27 cellular contexts compared by ENCODE assay signal in the genomic region with DNA sequence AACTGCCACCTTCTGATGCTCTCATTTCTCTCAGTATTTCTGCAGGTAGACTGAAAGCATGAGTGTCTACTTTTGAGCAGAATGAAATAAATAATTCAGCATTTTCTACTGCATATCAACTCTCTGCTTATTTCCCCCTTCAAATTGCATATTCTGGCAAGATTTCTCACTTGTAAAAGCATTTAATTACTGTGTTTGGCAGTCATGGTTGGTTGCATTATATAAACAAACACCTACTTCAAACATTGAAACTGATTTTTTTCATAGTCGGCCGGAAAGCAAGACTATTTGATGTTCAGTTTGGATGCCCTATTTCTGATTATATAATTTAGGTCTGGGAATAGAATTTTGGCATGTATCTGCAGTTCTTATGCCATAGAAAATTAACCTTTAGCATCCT.
"Had no signal": no experiment of that assay in that cellular context is flagged by ENCODE, and none has a peak within 500 bp of the region (broad histone marks: within the 10 kb centered on the region; RNA-seq: fewer than 3 reads in every experiment).

No MANE protein-coding gene starts in this region.

- H3K36me3 Mint-ChIP-seq: activated naive CD8-positive, alpha-beta T cell had no signal

- H3K4me3 ChIP-seq: adrenal gland, ascending aorta, lower lobe of right lung, sigmoid colon, smooth muscle cell, transverse colon had no signal

- H3K9me3 Mint-ChIP-seq: activated B cell treated with CpG ODN at 0.5 μM for 24 hours; activated T-cell treated with anti-CD3 and anti-CD28 coated beads, Interleukin-2, amount 50 U/mL, for 24 hours; activated T-helper 17 cell treated with anti-CD3 and anti-CD28 coated beads, Interleukin-2, amount 50 U/mL, for 72 hours; dendritic cell treated with granulocyte-macrophage colony-stimulating factor and Interleukin-4, amounts not matched to agents 40 ng/mL and 50 ng/mL, for 4 days; stimulated activated memory B cell treated with anti-CD40 and anti-IgM and Interleukin-4, amounts not matched to agents 10 μg/mL and 1 μg/mL and 100 μg/mL, for 72 hours had no signal

- H3K27me3 ChIP-seq: adrenal gland, ascending aorta, brain microvascular endothelial cell, sigmoid colon, transverse colon had no signal

- H3K36me3 ChIP-seq: adrenal gland, ascending aorta, brain microvascular endothelial cell, lower lobe of right lung, sigmoid colon, transverse colon had no signal

- DNase-seq: activated B cell treated with CpG ODN at 0.5 μM for 24 hours; activated CD4-positive, alpha-beta T cell treated with anti-CD3 and anti-CD28 coated beads for 36 hours; activated CD4-positive, alpha-beta T cell treated with anti-CD3 and anti-CD28 coated beads, Interleukin-2, amount 50 U/mL, for 4 hours; activated CD8-positive, alpha-beta memory T cell treated with anti-CD3 and anti-CD28 coated beads for 24 hours; activated CD8-positive, alpha-beta memory T cell treated with anti-CD3 and anti-CD28 coated beads, Interleukin-2, amount 50 U/mL, for 4 hours; activated naive CD4-positive, alpha-beta T cell; activated T-cell treated with anti-CD3 and anti-CD28 coated beads, Interleukin-2, amount 50 U/mL, for 24 hours; adrenal gland; brain microvascular endothelial cell; caudate nucleus; effector CD4-positive, alpha-beta T cell; erythroblast; foreskin fibroblast; left colon; lower lobe of right lung; naive B cell; retina; sigmoid colon; stimulated activated CD4-positive, alpha-beta T cell treated with anti-CD3 and anti-CD28 coated beads, Interleukin-15, amount 100 ng/mL, for 24 hours; transverse colon had no signal

- H3K4me3 Mint-ChIP-seq: activated B cell treated with CpG ODN at 0.5 μM for 24 hours; activated CD4-positive, alpha-beta T cell treated with anti-CD3 and anti-CD28 coated beads for 36 hours; activated naive CD8-positive, alpha-beta T cell; activated T-cell treated with anti-CD3 and anti-CD28 coated beads, Interleukin-2, amount 50 U/mL, for 24 hours; activated T-helper 17 cell treated with anti-CD3 and anti-CD28 coated beads, Interleukin-2, amount 50 U/mL, for 72 hours; dendritic cell treated with granulocyte-macrophage colony-stimulating factor and Interleukin-4, amounts not matched to agents 40 ng/mL and 50 ng/mL, for 4 days; naive B cell; neural crest cell; stimulated activated memory B cell treated with anti-CD40 and anti-IgM and Interleukin-4, amounts not matched to agents 10 μg/mL and 1 μg/mL and 100 μg/mL, for 72 hours had no signal

- H3K9me3 ChIP-seq: adrenal gland, ascending aorta, lower lobe of right lung, sigmoid colon, transverse colon had no signal

- H3K27ac Mint-ChIP-seq: activated CD4-positive, alpha-beta T cell treated with anti-CD3 and anti-CD28 coated beads for 36 hours; activated naive CD8-positive, alpha-beta T cell; activated T-cell treated with anti-CD3 and anti-CD28 coated beads, Interleukin-2, amount 50 U/mL, for 24 hours; activated T-helper 17 cell treated with anti-CD3 and anti-CD28 coated beads, Interleukin-2, amount 50 U/mL, for 72 hours; dendritic cell treated with granulocyte-macrophage colony-stimulating factor and Interleukin-4, amounts not matched to agents 40 ng/mL and 50 ng/mL, for 4 days had no signal

- H3K27me3 Mint-ChIP-seq: activated B cell treated with CpG ODN at 0.5 μM for 24 hours; activated T-cell treated with anti-CD3 and anti-CD28 coated beads, Interleukin-2, amount 50 U/mL, for 24 hours; activated T-helper 17 cell treated with anti-CD3 and anti-CD28 coated beads, Interleukin-2, amount 50 U/mL, for 72 hours; naive B cell; stimulated activated memory B cell treated with anti-CD40 and anti-IgM and Interleukin-4, amounts not matched to agents 10 μg/mL and 1 μg/mL and 100 μg/mL, for 72 hours had no signal

- H3K4me2 ChIP-seq: smooth muscle cell had no signal

- H3K27ac ChIP-seq: adrenal gland, ascending aorta, brain microvascular endothelial cell, lower lobe of right lung, sigmoid colon had no signal

- ATAC-seq: activated CD4-positive, alpha-beta T cell treated with anti-CD3 and anti-CD28 coated beads for 36 hours; activated T-helper 17 cell treated with anti-CD3 and anti-CD28 coated beads, Interleukin-2, amount 50 U/mL, for 72 hours; left colon; lower lobe of right lung; stimulated activated memory B cell treated with anti-CD40 and anti-IgM and Interleukin-4, amounts not matched to agents 10 μg/mL and 1 μg/mL and 100 μg/mL, for 72 hours had no signal
